ENCODE assay signal across 9 cellular contexts in the genomic region with DNA sequence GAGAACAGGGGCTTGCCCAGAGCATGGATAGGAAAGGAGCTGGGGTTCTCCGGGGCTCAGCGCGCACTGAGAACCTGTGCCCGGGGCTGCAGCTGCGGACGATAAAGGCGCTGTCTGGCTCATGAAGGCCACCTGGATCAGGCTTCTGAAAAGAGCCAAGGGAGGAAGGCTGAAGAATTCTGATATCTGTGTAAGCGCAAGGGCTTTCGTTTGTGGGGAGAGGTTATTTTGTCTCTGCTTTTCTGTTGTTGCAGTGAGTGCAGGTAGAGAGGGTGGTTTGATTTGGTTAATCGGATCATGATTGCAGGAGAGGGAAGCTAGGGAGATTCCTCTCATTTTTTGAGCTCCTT.
DNase-seq lines count a peak whose midpoint lies in the region; ATAC-seq, FAIRE-seq and TF ChIP-seq lines count a peak whose summit lies in the region.
"Had no signal": no experiment of that assay in that cellular context is flagged by ENCODE, and none has a peak within 500 bp of the region (broad histone marks: within the 10 kb centered on the region; RNA-seq: fewer than 3 reads in every experiment).

No MANE protein-coding gene starts in this region.

- TF ChIP-seq POLR2A in tibial nerve (IDR thresholded peaks at IDR 0.05): no peak

- intact Hi-C loops in kidney (cut with DNase I): no loop called here

- H3K4me3 ChIP-seq in cardiac muscle cell: peak overlapping the region; percentile 18
- no peak overlapping the region for H3K4me3 ChIP-seq in right atrium auricular region
- peak overlapping the region; percentile 50 to 66 for H3K4me3 ChIP-seq in kidney (ENCODE audit: low read length in 2 of 2)
- H3K4me3 ChIP-seq in tibial nerve: peak overlapping the region in 2 of 4 donors; percentile 20 to 22
- H3K4me3 ChIP-seq: HAP-1 had no signal

- H3K4me1 ChIP-seq in cardiac muscle cell (ENCODE audit: low read depth) (peaks cover 20% of the 10 kb centered on the region), right atrium auricular region (peaks cover 0 to 12% of the 10 kb centered on the region in 2 donors), kidney (ENCODE audit: control insufficient read depth in 1 of 2, insufficient read depth in 1 of 2, low read depth in 1 of 2, low read length in 2 of 2) (no peaks in the 10 kb centered on the region), tibial nerve (peaks cover 0 to 12% (median 0%) of the 10 kb centered on the region in 4 donors)

- peak in 1 of 2 donors; percentile 33 for DNase-seq in cardiac muscle cell (ENCODE audit: low read depth in 1 of 2, low spot score in 1 of 2)
- no peak for DNase-seq in right atrium auricular region (ENCODE audit: low spot score)
- no peak for DNase-seq in kidney
- DNase-seq in tibial nerve (ENCODE audit: low spot score in 2 of 2): no peak
- no peak for DNase-seq in SIG-M5 treated with dmso at 0.1 percent for 504 hours (lab: John Stamatoyannopoulos, UW; ENCODE audit: unreplicated experiment)

- WGBS in tibial nerve, 2 donors: 9 to 17% methylated on average over 10 of the region's 10 CpGs

- H3K36me3 ChIP-seq in cardiac muscle cell (no peaks in the 10 kb centered on the region), right atrium auricular region (no peaks in the 10 kb centered on the region), kidney (ENCODE audit: control insufficient read depth in 1 of 2, insufficient read depth in 2 of 2, low read length in 2 of 2) (no peaks in the 10 kb centered on the region), tibial nerve (no peaks in the 10 kb centered on the region)
- H3K36me3 ChIP-seq: HAP-1 had no signal

- no peak for ATAC-seq in HG03039 (IDR thresholded peaks at IDR 0.05; ENCODE audit: unreplicated experiment)
- no peak for ATAC-seq in GM19351 (IDR thresholded peaks at IDR 0.05; ENCODE audit: unreplicated experiment)

- H3K9ac ChIP-seq in kidney (ENCODE audit: low read length in 2 of 2): no peak overlapping the region

- TF ChIP-seq CTCF in cardiac muscle cell (IDR thresholded peaks at IDR 0.05; ENCODE audit: low read depth, low read length) (no peak), right atrium auricular region (IDR thresholded peaks at IDR 0.05) (no peak), VCaP (conservative IDR thresholded peaks at IDR 0.05) (no peak), kidney (IDR thresholded peaks at IDR 0.05; ENCODE audit: borderline replicate concordance, extremely low read depth, insufficient read depth) (no peak), tibial nerve (IDR thresholded peaks at IDR 0.05) (no peak)

- H3K9me3 ChIP-seq in cardiac muscle cell (ENCODE audit: low read depth) (no peaks in the 10 kb centered on the region), right atrium auricular region (no peaks in the 10 kb centered on the region), kidney (ENCODE audit: control insufficient read depth in 1 of 2, low read length in 2 of 2) (no peaks in the 10 kb centered on the region), tibial nerve (no peaks in the 10 kb centered on the region)
- H3K9me3 ChIP-seq: HAP-1 had no signal

- H3K27me3 ChIP-seq in cardiac muscle cell: no peaks in the 10 kb centered on the region
- no peaks in the 10 kb centered on the region for H3K27me3 ChIP-seq in right atrium auricular region
- H3K27me3 ChIP-seq in tibial nerve: no peaks in the 10 kb centered on the region

- H3K27ac ChIP-seq in cardiac muscle cell (no peak overlapping the region), right atrium auricular region (peak overlapping the region in 1 of 2 donors; percentile 12), VCaP (peak overlapping the region; percentile 40), kidney (ENCODE audit: low read depth in 2 of 2, low read length in 2 of 2) (peak overlapping the region in 1 of 2 donors; percentile 35), tibial nerve (peak overlapping the region in 1 of 4 donors; percentile 20)

- no peak for TF ChIP-seq EP300 in tibial nerve (IDR thresholded peaks at IDR 0.05)

- FAIRE-seq in kidney (lab: Jason Lieb, UNC): no peak

Comparison
In these comparisons a context has a peak if more than half of its experiments do, and no peak if none do; other contexts are left out.
1. H3K4me3 ChIP-seq: peak in cardiac muscle cell (single experiment) and kidney (2 of 2); none in right atrium auricular region (0 of 2).